In genomic region chr6:81977488-81977887, GRCh38 we compare ENCODE assay signal across 37 cellular contexts.
DNase-seq lines count a peak whose midpoint lies in the region; ATAC-seq, FAIRE-seq and TF ChIP-seq lines count a peak whose summit lies in the region.
"Had no signal": no experiment of that assay in that cellular context is flagged by ENCODE, and none has a peak within 500 bp of the region (broad histone marks: within the 10 kb centered on the region; RNA-seq: fewer than 3 reads in every experiment).

No MANE protein-coding gene starts in this region.

- no peak overlapping the region for H3K4me3 ChIP-seq in cardiac fibroblast (replicated peaks in 1 of 2; ENCODE audit: low read depth in 2 of 2, low read length in 2 of 2)
- H3K4me3 ChIP-seq: ascending aorta, esophagus muscularis mucosa, ovary, SJSA1, skin epidermis, suprapubic skin, upper lobe of right lung had no signal

- DNase-seq in EH (ENCODE audit: low read depth): peak; percentile 70
- no peak for DNase-seq in RCC 7860 (ENCODE audit: low spot score)
- peak; percentile 17 to 55 for DNase-seq in cardiac fibroblast (ENCODE audit: low read depth in 2 of 2)
- DNase-seq in foreskin keratinocyte: no peak
- no peak for DNase-seq in C1 segment of cervical spinal cord (lab: John Stamatoyannopoulos, UW)
- DNase-seq in cerebellar nuclear complex (lab: John Stamatoyannopoulos, UW): no peak
- DNase-seq in NCI-H1436 (lab: John Stamatoyannopoulos, UW): no peak
- DNase-seq: 8988T; activated B cell treated with CpG ODN at 0.5 μM for 24 hours; activated CD4-positive, alpha-beta T cell treated with anti-CD3 and anti-CD28 coated beads, Interleukin-2, amount 50 U/mL, for 1 hour; activated effector memory CD4-positive, alpha-beta T cell treated with anti-CD3 and anti-CD28 coated beads, Interleukin-2, amount 50 U/mL, for 16 hours; activated naive CD8-positive, alpha-beta T cell treated with anti-CD3 and anti-CD28 coated beads for 36 hours; activated T-cell treated with anti-CD3 and anti-CD28 coated beads, Interleukin-2, amount 50 U/mL, for 24 hours; CD4-positive, CD25-positive, alpha-beta regulatory T cell; dermis blood vessel endothelial cell; DND-41; endodermal cell; immature natural killer cell; mesendoderm; NCI-H2107; NCI-H446; NCI-H748 treated with DMSO at 0.1 percent for 48 hours; ovary; retina; RPMI8226; stimulated activated naive CD4-positive, alpha-beta T cell; T-helper 1 cell; upper lobe of right lung had no signal

- TF ChIP-seq CTCF in cardiac fibroblast (IDR thresholded peaks at IDR 0.05; ENCODE audit: low read depth, low read length) (no peak), foreskin keratinocyte (conservative IDR thresholded peaks at IDR 0.05) (no peak)

- no peak overlapping the region for H3K27ac ChIP-seq in foreskin keratinocyte
- H3K27ac ChIP-seq: ascending aorta, esophagus muscularis mucosa, ovary, SJSA1, skin epidermis, suprapubic skin, upper lobe of right lung had no signal

- FAIRE-seq in RCC 7860 (lab: Jason Lieb, UNC): peak; percentile 27
- FAIRE-seq: D721Med had no signal

- peaks cover 11% of the 10 kb centered on the region for H3K4me1 ChIP-seq in foreskin keratinocyte
- H3K4me1 ChIP-seq: ascending aorta, upper lobe of right lung had no signal

- ATAC-seq in foreskin keratinocyte (peak; percentile 47), GM18861 (IDR thresholded peaks at IDR 0.05; ENCODE audit: unreplicated experiment) (no peak)
- ATAC-seq: HCT116, left lobe of liver, upper lobe of right lung had no signal

- no peaks in the 10 kb centered on the region for H3K27me3 ChIP-seq in foreskin keratinocyte
- H3K27me3 ChIP-seq: ascending aorta, esophagus muscularis mucosa, ovary, SJSA1, suprapubic skin, upper lobe of right lung had no signal

Comparison
In these comparisons a context has a peak if more than half of its experiments do, and no peak if none do; other contexts are left out.
1. DNase-seq: peak in EH (single experiment) and cardiac fibroblast (2 of 2); none in RCC 7860 (single experiment), foreskin keratinocyte (0 of 2), C1 segment of cervical spinal cord (0 of 14), cerebellar nuclear complex (0 of 2) and NCI-H1436 (single experiment).